ENCODE assay signal across 1 cellular context in the genomic region with DNA sequence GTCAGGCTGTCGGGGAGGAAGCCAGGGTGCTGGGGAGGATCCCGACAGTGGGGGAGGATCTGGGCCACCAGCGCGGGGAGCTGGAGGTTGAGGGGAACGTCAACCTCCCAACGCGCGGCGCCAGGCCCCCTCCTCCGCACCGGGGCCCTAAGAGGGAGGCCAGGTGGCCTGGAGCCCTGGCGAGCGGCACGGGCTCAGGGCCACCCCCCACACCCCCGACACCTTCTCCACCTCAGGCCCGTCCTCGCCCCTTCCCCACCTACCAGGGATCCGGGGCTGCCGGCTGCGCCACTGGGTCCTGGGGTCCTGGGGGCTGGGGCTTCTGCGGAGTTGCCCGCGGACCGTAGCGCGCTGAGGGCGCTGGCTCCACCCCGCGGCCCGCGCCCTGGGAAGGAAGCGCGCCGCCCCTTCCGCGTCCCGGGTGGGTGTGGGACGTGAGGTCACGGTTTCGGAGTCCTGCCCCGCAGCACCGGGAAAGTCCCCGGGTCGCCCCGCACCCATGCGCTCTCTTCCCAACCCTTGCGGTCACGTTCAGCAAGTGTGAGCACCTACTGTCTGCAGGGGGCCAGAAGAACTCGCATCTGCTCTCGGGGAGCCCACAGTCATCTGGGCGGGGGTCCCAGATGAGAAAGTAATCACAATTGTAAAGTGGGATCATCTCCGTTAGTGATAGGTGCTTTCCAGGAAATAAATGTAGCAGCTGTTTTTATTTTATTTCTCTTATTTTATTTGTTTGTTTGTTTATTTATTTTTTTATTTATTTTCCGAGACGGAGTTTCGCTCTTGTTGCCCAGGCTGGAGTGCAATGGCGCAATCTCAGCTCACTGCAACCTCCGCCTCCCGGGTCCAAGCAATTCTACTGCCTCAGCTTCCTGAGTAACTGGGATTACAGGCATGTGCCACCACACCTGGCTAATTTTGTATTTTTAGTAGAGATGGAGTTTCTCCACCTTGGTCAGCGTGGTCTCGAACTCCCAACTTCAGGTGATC.
TF ChIP-seq lines count a peak whose summit lies in the region.

A gene (minus strand): TSS at position 362 of the 990 bp plus-strand sequence. CDS start 13,335 bp downstream, outside the sequence.

TF ChIP-seq in HepG2, 621 proteins besides CTCF, POLR2A, EP300 and RAD21 (continued from another document and continues in another):
- TF ChIP-seq, protein P1, sequence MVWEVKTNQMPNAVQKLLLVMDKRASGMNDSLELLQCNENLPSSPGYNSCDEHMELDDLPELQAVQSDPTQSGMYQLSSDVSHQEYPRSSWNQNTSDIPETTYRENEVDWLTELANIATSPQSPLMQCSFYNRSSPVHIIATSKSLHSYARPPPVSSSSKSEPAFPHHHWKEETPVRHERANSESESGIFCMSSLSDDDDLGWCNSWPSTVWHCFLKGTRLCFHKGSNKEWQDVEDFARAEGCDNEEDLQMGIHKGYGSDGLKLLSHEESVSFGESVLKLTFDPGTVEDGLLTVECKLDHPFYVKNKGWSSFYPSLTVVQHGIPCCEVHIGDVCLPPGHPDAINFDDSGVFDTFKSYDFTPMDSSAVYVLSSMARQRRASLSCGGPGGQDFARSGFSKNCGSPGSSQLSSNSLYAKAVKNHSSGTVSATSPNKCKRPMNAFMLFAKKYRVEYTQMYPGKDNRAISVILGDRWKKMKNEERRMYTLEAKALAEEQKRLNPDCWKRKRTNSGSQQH (CRISPR knock-in tag; IDR thresholded peaks at IDR 0.05; ENCODE audit: low read depth) = peak; percentile 65; the same call in 1 of the 2 replicates
- TF ChIP-seq HDAC2 (CRISPR knock-in tag; IDR thresholded peaks at IDR 0.05) (peak; percentile 63; the same call in 1 of the 2 replicates), IKZF1 (IDR thresholded peaks at IDR 0.05) (no peak), KMT2B (CRISPR knock-in tag; IDR thresholded peaks at IDR 0.05) (peak; percentile 47; the same call in 1 of the 2 replicates), RXRA (CRISPR knock-in tag; IDR thresholded peaks at IDR 0.05) (peak; percentile 37; the same call in 1 of the 2 replicates), RAD51 (IDR thresholded peaks at IDR 0.05; ENCODE audit: borderline replicate concordance) (no peak), KDM4B (CRISPR knock-in tag; IDR thresholded peaks at IDR 0.05) (no peak), NFYC (CRISPR knock-in tag; IDR thresholded peaks at IDR 0.05) (no peak), CCDC6 (CRISPR knock-in tag; IDR thresholded peaks at IDR 0.05) (0 out of 2 replicates have a peak, but pooled peaks have one; percentile 41), ZNF615 (CRISPR knock-in tag; IDR thresholded peaks at IDR 0.05; ENCODE audit: borderline replicate concordance) (no peak), SRF (IDR thresholded peaks at IDR 0.05; ENCODE audit: low read depth, low read length) (no peak), HNRNPH1 (optimal IDR thresholded peaks at IDR 0.05; ENCODE audit: low read depth, low read length) (no peak), ZNF7 (CRISPR knock-in tag; IDR thresholded peaks at IDR 0.05) (no peak), NCOA5 (CRISPR knock-in tag; IDR thresholded peaks at IDR 0.05) (no peak), IRF2 (CRISPR knock-in tag; IDR thresholded peaks at IDR 0.05) (no peak), DMAP1 (CRISPR knock-in tag; IDR thresholded peaks at IDR 0.05) (peak; percentile 58; the same call in 1 of the 2 replicates), SNAI1 (CRISPR knock-in tag; IDR thresholded peaks at IDR 0.05; ENCODE audit: borderline replicate concordance) (no peak), ZNF224 (CRISPR knock-in tag; IDR thresholded peaks at IDR 0.05) (no peak), SKI (IDR thresholded peaks at IDR 0.05; ENCODE audit: partially characterized antibody) (no peak), ZBTB42 (CRISPR knock-in tag; IDR thresholded peaks at IDR 0.05) (no peak), ZNF564 (CRISPR knock-in tag; IDR thresholded peaks at IDR 0.05) (no peak), TGIF2 (CRISPR knock-in tag; IDR thresholded peaks at IDR 0.05) (peak; percentile 26; the same call in 1 of the 2 replicates), SMARCC2 (IDR thresholded peaks at IDR 0.05) (no peak), ZNF350 (CRISPR knock-in tag; IDR thresholded peaks at IDR 0.05; ENCODE audit: borderline replicate concordance, low read depth) (no peak), CENPT (CRISPR knock-in tag; IDR thresholded peaks at IDR 0.05; ENCODE audit: low read depth) (no peak), ZNF552 (CRISPR knock-in tag; IDR thresholded peaks at IDR 0.05; ENCODE audit: borderline replicate concordance) (no peak), ZNF75D (CRISPR knock-in tag; IDR thresholded peaks at IDR 0.05; ENCODE audit: borderline replicate concordance) (no peak), FLYWCH1 (CRISPR knock-in tag; IDR thresholded peaks at IDR 0.05) (no peak), ZNF562 (CRISPR knock-in tag; IDR thresholded peaks at IDR 0.05; ENCODE audit: borderline replicate concordance) (no peak), NFATC3 (CRISPR knock-in tag; IDR thresholded peaks at IDR 0.05) (no peak), ZNF24 (IDR thresholded peaks at IDR 0.05) (no peak)
- TF ChIP-seq, protein P2, sequence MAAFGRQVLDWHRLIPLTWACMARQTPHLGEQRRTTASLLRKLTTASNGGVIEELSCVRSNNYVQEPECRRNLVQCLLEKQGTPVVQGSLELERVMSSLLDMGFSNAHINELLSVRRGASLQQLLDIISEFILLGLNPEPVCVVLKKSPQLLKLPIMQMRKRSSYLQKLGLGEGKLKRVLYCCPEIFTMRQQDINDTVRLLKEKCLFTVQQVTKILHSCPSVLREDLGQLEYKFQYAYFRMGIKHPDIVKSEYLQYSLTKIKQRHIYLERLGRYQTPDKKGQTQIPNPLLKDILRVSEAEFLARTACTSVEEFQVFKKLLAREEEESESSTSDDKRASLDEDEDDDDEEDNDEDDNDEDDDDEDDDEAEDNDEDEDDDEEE (CRISPR knock-in tag; IDR thresholded peaks at IDR 0.05) = 0 out of 2 replicates have a peak, but pooled peaks have one; percentile 68
- TF ChIP-seq, protein P3, sequence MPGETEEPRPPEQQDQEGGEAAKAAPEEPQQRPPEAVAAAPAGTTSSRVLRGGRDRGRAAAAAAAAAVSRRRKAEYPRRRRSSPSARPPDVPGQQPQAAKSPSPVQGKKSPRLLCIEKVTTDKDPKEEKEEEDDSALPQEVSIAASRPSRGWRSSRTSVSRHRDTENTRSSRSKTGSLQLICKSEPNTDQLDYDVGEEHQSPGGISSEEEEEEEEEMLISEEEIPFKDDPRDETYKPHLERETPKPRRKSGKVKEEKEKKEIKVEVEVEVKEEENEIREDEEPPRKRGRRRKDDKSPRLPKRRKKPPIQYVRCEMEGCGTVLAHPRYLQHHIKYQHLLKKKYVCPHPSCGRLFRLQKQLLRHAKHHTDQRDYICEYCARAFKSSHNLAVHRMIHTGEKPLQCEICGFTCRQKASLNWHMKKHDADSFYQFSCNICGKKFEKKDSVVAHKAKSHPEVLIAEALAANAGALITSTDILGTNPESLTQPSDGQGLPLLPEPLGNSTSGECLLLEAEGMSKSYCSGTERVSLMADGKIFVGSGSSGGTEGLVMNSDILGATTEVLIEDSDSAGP (CRISPR knock-in tag; IDR thresholded peaks at IDR 0.05; ENCODE audit: borderline replicate concordance) = peak; percentile 57; the same call in 1 of the 2 replicates
- TF ChIP-seq, protein P4, sequence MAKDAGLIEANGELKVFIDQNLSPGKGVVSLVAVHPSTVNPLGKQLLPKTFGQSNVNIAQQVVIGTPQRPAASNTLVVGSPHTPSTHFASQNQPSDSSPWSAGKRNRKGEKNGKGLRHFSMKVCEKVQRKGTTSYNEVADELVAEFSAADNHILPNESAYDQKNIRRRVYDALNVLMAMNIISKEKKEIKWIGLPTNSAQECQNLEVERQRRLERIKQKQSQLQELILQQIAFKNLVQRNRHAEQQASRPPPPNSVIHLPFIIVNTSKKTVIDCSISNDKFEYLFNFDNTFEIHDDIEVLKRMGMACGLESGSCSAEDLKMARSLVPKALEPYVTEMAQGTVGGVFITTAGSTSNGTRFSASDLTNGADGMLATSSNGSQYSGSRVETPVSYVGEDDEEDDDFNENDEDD (CRISPR knock-in tag; IDR thresholded peaks at IDR 0.05; ENCODE audit: borderline replicate concordance) = no peak
- TF ChIP-seq, protein P5, sequence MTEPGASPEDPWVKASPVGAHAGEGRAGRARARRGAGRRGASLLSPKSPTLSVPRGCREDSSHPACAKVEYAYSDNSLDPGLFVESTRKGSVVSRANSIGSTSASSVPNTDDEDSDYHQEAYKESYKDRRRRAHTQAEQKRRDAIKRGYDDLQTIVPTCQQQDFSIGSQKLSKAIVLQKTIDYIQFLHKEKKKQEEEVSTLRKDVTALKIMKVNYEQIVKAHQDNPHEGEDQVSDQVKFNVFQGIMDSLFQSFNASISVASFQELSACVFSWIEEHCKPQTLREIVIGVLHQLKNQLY (CRISPR knock-in tag; IDR thresholded peaks at IDR 0.05) = no peak
- TF ChIP-seq, protein P6, sequence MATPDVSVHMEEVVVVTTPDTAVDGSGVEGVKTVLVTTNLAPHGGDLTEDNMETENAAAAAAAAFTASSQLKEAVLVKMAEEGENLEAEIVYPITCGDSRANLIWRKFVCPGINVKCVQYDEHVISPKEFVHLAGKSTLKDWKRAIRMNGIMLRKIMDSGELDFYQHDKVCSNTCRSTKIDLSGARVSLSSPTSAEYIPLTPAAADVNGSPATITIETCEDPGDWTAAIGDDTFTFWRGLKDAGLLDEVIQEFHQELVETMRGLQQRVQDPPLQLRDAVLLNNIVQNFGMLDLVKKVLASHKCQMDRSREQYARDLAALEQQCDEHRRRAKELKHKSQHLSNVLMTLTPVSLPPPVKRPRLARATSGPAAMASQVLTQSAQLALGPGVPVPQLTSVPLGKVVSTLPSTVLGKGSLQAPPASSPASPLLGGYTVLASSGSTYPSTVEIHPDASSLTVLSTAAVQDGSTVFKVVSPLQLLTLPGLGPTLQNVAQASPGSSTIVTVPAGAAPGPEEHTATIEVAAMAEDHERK (CRISPR knock-in tag; IDR thresholded peaks at IDR 0.05; ENCODE audit: low read depth) = no peak
- TF ChIP-seq, protein P7, sequence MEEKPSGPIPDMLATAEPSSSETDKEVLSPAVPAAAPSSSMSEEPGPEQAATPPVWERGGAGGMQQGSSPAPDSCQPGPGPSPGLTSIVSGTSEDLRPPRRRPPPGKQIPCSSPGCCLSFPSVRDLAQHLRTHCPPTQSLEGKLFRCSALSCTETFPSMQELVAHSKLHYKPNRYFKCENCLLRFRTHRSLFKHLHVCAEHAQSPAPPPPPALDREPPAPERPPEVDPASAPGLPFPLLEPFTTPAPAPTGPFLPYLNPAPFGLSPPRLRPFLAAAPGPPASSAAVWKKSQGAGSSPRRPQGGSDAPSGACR (CRISPR knock-in tag; IDR thresholded peaks at IDR 0.05) = 0 out of 2 replicates have a peak, but pooled peaks have one; percentile 51
- TF ChIP-seq, protein P8, sequence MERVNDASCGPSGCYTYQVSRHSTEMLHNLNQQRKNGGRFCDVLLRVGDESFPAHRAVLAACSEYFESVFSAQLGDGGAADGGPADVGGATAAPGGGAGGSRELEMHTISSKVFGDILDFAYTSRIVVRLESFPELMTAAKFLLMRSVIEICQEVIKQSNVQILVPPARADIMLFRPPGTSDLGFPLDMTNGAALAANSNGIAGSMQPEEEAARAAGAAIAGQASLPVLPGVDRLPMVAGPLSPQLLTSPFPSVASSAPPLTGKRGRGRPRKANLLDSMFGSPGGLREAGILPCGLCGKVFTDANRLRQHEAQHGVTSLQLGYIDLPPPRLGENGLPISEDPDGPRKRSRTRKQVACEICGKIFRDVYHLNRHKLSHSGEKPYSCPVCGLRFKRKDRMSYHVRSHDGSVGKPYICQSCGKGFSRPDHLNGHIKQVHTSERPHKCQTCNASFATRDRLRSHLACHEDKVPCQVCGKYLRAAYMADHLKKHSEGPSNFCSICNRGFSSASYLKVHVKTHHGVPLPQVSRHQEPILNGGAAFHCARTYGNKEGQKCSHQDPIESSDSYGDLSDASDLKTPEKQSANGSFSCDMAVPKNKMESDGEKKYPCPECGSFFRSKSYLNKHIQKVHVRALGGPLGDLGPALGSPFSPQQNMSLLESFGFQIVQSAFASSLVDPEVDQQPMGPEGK (CRISPR knock-in tag; IDR thresholded peaks at IDR 0.05) = peak; percentile 33
- TF ChIP-seq, protein P9, sequence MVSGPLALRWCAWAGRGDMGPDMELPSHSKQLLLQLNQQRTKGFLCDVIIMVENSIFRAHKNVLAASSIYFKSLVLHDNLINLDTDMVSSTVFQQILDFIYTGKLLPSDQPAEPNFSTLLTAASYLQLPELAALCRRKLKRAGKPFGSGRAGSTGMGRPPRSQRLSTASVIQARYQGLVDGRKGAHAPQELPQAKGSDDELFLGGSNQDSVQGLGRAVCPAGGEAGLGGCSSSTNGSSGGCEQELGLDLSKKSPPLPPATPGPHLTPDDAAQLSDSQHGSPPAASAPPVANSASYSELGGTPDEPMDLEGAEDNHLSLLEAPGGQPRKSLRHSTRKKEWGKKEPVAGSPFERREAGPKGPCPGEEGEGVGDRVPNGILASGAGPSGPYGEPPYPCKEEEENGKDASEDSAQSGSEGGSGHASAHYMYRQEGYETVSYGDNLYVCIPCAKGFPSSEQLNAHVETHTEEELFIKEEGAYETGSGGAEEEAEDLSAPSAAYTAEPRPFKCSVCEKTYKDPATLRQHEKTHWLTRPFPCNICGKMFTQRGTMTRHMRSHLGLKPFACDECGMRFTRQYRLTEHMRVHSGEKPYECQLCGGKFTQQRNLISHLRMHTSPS (CRISPR knock-in tag; IDR thresholded peaks at IDR 0.05; ENCODE audit: low read depth) = no peak
- TF ChIP-seq, protein P10, sequence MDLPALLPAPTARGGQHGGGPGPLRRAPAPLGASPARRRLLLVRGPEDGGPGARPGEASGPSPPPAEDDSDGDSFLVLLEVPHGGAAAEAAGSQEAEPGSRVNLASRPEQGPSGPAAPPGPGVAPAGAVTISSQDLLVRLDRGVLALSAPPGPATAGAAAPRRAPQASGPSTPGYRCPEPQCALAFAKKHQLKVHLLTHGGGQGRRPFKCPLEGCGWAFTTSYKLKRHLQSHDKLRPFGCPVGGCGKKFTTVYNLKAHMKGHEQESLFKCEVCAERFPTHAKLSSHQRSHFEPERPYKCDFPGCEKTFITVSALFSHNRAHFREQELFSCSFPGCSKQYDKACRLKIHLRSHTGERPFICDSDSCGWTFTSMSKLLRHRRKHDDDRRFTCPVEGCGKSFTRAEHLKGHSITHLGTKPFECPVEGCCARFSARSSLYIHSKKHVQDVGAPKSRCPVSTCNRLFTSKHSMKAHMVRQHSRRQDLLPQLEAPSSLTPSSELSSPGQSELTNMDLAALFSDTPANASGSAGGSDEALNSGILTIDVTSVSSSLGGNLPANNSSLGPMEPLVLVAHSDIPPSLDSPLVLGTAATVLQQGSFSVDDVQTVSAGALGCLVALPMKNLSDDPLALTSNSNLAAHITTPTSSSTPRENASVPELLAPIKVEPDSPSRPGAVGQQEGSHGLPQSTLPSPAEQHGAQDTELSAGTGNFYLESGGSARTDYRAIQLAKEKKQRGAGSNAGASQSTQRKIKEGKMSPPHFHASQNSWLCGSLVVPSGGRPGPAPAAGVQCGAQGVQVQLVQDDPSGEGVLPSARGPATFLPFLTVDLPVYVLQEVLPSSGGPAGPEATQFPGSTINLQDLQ (CRISPR knock-in tag; IDR thresholded peaks at IDR 0.05) = no peak
- TF ChIP-seq, protein P11, sequence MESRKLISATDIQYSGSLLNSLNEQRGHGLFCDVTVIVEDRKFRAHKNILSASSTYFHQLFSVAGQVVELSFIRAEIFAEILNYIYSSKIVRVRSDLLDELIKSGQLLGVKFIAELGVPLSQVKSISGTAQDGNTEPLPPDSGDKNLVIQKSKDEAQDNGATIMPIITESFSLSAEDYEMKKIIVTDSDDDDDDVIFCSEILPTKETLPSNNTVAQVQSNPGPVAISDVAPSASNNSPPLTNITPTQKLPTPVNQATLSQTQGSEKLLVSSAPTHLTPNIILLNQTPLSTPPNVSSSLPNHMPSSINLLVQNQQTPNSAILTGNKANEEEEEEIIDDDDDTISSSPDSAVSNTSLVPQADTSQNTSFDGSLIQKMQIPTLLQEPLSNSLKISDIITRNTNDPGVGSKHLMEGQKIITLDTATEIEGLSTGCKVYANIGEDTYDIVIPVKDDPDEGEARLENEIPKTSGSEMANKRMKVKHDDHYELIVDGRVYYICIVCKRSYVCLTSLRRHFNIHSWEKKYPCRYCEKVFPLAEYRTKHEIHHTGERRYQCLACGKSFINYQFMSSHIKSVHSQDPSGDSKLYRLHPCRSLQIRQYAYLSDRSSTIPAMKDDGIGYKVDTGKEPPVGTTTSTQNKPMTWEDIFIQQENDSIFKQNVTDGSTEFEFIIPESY (CRISPR knock-in tag; IDR thresholded peaks at IDR 0.05) = peak; percentile 34; the same call in 1 of the 2 replicates
